ENCODE assay signal across 9 cellular contexts in genomic region chr3:31004025-31004678, GRCh38.
DNase-seq lines count a peak whose midpoint lies in the region; ATAC-seq and TF ChIP-seq lines count a peak whose summit lies in the region.
"Had no signal": no experiment of that assay in that cellular context is flagged by ENCODE, and none has a peak within 500 bp of the region (broad histone marks: within the 10 kb centered on the region; RNA-seq: fewer than 3 reads in every experiment).

No MANE protein-coding gene starts in this region.

- TF ChIP-seq POLR2A in GM18505 (IDR thresholded peaks at IDR 0.05; ENCODE audit: borderline replicate concordance, extremely low read depth, insufficient read depth, insufficient read length) = no peak

- no peaks in the 10 kb centered on the region for H3K27me3 Mint-ChIP-seq in activated CD4-positive, alpha-beta T cell treated with anti-CD3 and anti-CD28 coated beads, Interleukin-2, amount 10 ng/mL, durations not matched to agents 24 days and 14 days

- intact Hi-C loops in activated CD4-positive, alpha-beta T cell treated with anti-CD3 and anti-CD28 coated beads, Interleukin-2, amount 10 ng/mL, durations not matched to agents 24 days and 14 days (cut with micrococcal nuclease) = no loop called here

- no peak for TF ChIP-seq CTCF in GM13976 (IDR thresholded peaks at IDR 0.05; ENCODE audit: borderline replicate concordance, control extremely low read depth, extremely low read depth, insufficient read depth, missing control alignments)

- in situ Hi-C loops in GM13976 (cut with MboI; ENCODE audit: low sequenced_read_pairs, unreplicated experiment) = no loop called here

- no peak overlapping the region for H3K27ac Mint-ChIP-seq in activated CD4-positive, alpha-beta T cell treated with anti-CD3 and anti-CD28 coated beads, Interleukin-2, amount 10 ng/mL, durations not matched to agents 24 days and 14 days

- no peaks in the 10 kb centered on the region for H3K9me3 ChIP-seq in SJSA1 (replicated peaks)

- H3K9me3 Mint-ChIP-seq in activated CD4-positive, alpha-beta T cell treated with anti-CD3 and anti-CD28 coated beads, Interleukin-2, amount 10 ng/mL, durations not matched to agents 24 days and 14 days = peaks cover 27% of the 10 kb centered on the region

- peak overlapping the region; percentile 98 for H3K27ac ChIP-seq in SJSA1

- no peaks in the 10 kb centered on the region for H3K36me3 ChIP-seq in SJSA1

- no peak overlapping the region for H3K4me3 ChIP-seq in SJSA1

- DNase-seq in SJSA1 (ENCODE audit: low read depth in 1 of 2, low spot score in 2 of 2) (peak; percentile 87 to 90), left kidney (ENCODE audit: low read depth, low spot score) (peak; percentile 22), GM13976 (ENCODE audit: low spot score) (no peak)
- no peak for DNase-seq in stimulated activated CD4-positive, alpha-beta T cell treated with anti-CD3 and anti-CD28 coated beads, Interleukin-4, amount 100 ng/mL, for 24 hours
- DNase-seq in activated CD4-positive, alpha-beta T cell treated with anti-CD3 and anti-CD28 coated beads, Interleukin-2, amount 10 ng/mL, durations not matched to agents 24 days and 14 days = no peak
- DNase-seq: effector CD4-positive, alpha-beta T cell had no signal

- no peaks in the 10 kb centered on the region for H3K27me3 ChIP-seq in SJSA1 (replicated peaks)

- ATAC-seq in GM18505 (IDR thresholded peaks at IDR 0.05; ENCODE audit: unreplicated experiment) (peak; percentile 64), HG02642 (IDR thresholded peaks at IDR 0.05; ENCODE audit: poor library complexity, unreplicated experiment) (peak; percentile 62), HG02885 (IDR thresholded peaks at IDR 0.05; ENCODE audit: poor library complexity, unreplicated experiment) (no peak)

- peaks cover 32% of the 10 kb centered on the region for H3K4me1 ChIP-seq in SJSA1 (replicated peaks)

- peaks cover 2% of the 10 kb centered on the region for H3K36me3 Mint-ChIP-seq in activated CD4-positive, alpha-beta T cell treated with anti-CD3 and anti-CD28 coated beads, Interleukin-2, amount 10 ng/mL, durations not matched to agents 24 days and 14 days (ENCODE audit: low read depth)

- H3K4me1 Mint-ChIP-seq in activated CD4-positive, alpha-beta T cell treated with anti-CD3 and anti-CD28 coated beads, Interleukin-2, amount 10 ng/mL, durations not matched to agents 24 days and 14 days = peaks cover 3% of the 10 kb centered on the region

- H3K4me3 Mint-ChIP-seq in activated CD4-positive, alpha-beta T cell treated with anti-CD3 and anti-CD28 coated beads, Interleukin-2, amount 10 ng/mL, durations not matched to agents 24 days and 14 days = no peak overlapping the region

Comparison
In these comparisons a context has a peak if more than half of its experiments do, and no peak if none do; other contexts are left out.
1. DNase-seq: peak in SJSA1 (2 of 2) and left kidney (single experiment); none in stimulated activated CD4-positive, alpha-beta T cell treated with anti-CD3 and anti-CD28 coated beads, Interleukin-4, amount 100 ng/mL, for 24 hours (single experiment), GM13976 (single experiment) and activated CD4-positive, alpha-beta T cell treated with anti-CD3 and anti-CD28 coated beads, Interleukin-2, amount 10 ng/mL, durations not matched to agents 24 days and 14 days (single experiment).